9 cellular contexts compared by ENCODE assay signal in genomic region chr1:94240822-94241221, GRCh38. TPM values are rescaled to one million over a fixed set of nuclear protein-coding genes. Genes with fewer than 3 reads are reported as not detected.
DNase-seq lines count a peak whose midpoint lies in the region; ATAC-seq and TF ChIP-seq lines count a peak whose summit lies in the region.
"Had no signal": no experiment of that assay in that cellular context is flagged by ENCODE, and none has a peak within 500 bp of the region (broad histone marks: within the 10 kb centered on the region; RNA-seq: fewer than 3 reads in every experiment).

No MANE protein-coding gene starts in this region.

- H2AFZ ChIP-seq in DND-41 (ENCODE audit: low read depth, low read length) = no peak overlapping the region
- H2AFZ ChIP-seq in Karpas-422 (ENCODE audit: low read length) = no peak overlapping the region

- no peak overlapping the region for H3K4me2 ChIP-seq in DND-41 (ENCODE audit: insufficient read depth, low read length)
- H3K4me2 ChIP-seq in Karpas-422 (ENCODE audit: low read depth, low read length, poor library complexity, severe bottlenecking) = no peak overlapping the region

- H3K9me2 ChIP-seq in Karpas-422 (replicated peaks; ENCODE audit: insufficient read depth, low read length) = no peaks in the 10 kb centered on the region

- peak; percentile 58; the same call in 2 of the 3 replicates for ATAC-seq in DND-41 (ENCODE audit: insufficient read depth, low read depth)
- no peak for ATAC-seq in GM21381 (IDR thresholded peaks at IDR 0.05; ENCODE audit: unreplicated experiment)
- ATAC-seq in GM18498 (IDR thresholded peaks at IDR 0.05; ENCODE audit: unreplicated experiment) = no peak

- peaks cover 39% of the 10 kb centered on the region for H3K27me3 ChIP-seq in DND-41 (ENCODE audit: insufficient read depth, low read length, poor library complexity)
- 0 out of 2 replicates have a peak, but pooled peaks cover 4% of the 10 kb centered on the region for H3K27me3 ChIP-seq in Karpas-422 (ENCODE audit: low read length)

- H3K9ac ChIP-seq in DND-41 (ENCODE audit: low read depth, low read length) (no peak overlapping the region), Karpas-422 (ENCODE audit: low read length) (no peak overlapping the region)

- no peak overlapping the region for H3K27ac ChIP-seq in DND-41 (ENCODE audit: low read length)
- no peak overlapping the region for H3K27ac ChIP-seq in Karpas-422 (ENCODE audit: low read length)

- DNase-seq in DND-41 (peak; percentile 33), Karpas-422 (peak; percentile 41), SK-N-DZ (ENCODE audit: low spot score) (peak; percentile 64), lung microvascular endothelial cell (ENCODE audit: low read depth in 2 of 2) (peak; percentile 50 to 67), foreskin fibroblast (no peak), GM20000 (ENCODE audit: low spot score) (no peak)

- no peak overlapping the region for H3K4me3 ChIP-seq in DND-41 (ENCODE audit: low read depth in 1 of 2, low read length in 2 of 2)
- H3K4me3 ChIP-seq in Karpas-422 (ENCODE audit: low read length) = no peak overlapping the region
- no peak overlapping the region for H3K4me3 ChIP-seq in foreskin fibroblast (ENCODE audit: low read depth in 1 of 2, low read length in 2 of 2)

- H4K20me1 ChIP-seq in DND-41 (ENCODE audit: insufficient read depth, low read length) (no peaks in the 10 kb centered on the region), Karpas-422 (ENCODE audit: insufficient read depth, low read depth, low read length) (no peaks in the 10 kb centered on the region)

- peaks cover 16% of the 10 kb centered on the region; the same call in 1 of the 2 replicates for H3K4me1 ChIP-seq in DND-41 (ENCODE audit: insufficient read depth, low read length)
- H3K4me1 ChIP-seq in Karpas-422 (ENCODE audit: low read length) = no peaks in the 10 kb centered on the region

- H3K36me3 ChIP-seq in DND-41 (ENCODE audit: insufficient read depth, low read length) = no peaks in the 10 kb centered on the region
- H3K36me3 ChIP-seq in Karpas-422 (ENCODE audit: insufficient read depth, low read length) = no peaks in the 10 kb centered on the region

- H3K79me2 ChIP-seq in DND-41 (ENCODE audit: insufficient read depth, low read length) (no peaks in the 10 kb centered on the region), Karpas-422 (ENCODE audit: low read length) (no peaks in the 10 kb centered on the region)

- H3K9me3 ChIP-seq in DND-41 (ENCODE audit: insufficient read depth, low read length, severe bottlenecking) = peaks cover 12% of the 10 kb centered on the region
- no peaks in the 10 kb centered on the region; the same call in 1 of the 2 replicates for H3K9me3 ChIP-seq in Karpas-422 (ENCODE audit: low read length)

- TF ChIP-seq CTCF in DND-41 (IDR thresholded peaks at IDR 0.05; ENCODE audit: borderline replicate concordance, extremely low read depth, low read length, poor library complexity, severe bottlenecking) (peak; percentile 66), foreskin fibroblast (IDR thresholded peaks at IDR 0.05; ENCODE audit: low read depth, low read length) (no peak), GM20000 (IDR thresholded peaks at IDR 0.05; ENCODE audit: extremely low read depth, missing control alignments) (no peak)

RNA-seq across cellular contexts. Expression of gene ARHGAP29, which starts 3.4 kb away (rescaled TPM):
- total RNA-seq in Karpas-422 (2014; rRNA removed; shearing (Covaris generic); ENCODE audit: low replicate concordance) = 0.04 and 0.48 TPM in 2 replicates
- polyA plus RNA-seq in SK-N-DZ (2014; cell fraction: cytosol; rRNA removed) = 13.4 and 13.5 TPM in 2 replicates
- polyA plus RNA-seq in SK-N-DZ (2014; cell fraction: nucleus; rRNA removed) = 15.8 and 22.3 TPM in 2 replicates
- total RNA-seq in lung microvascular endothelial cell = 144 and 201 TPM in 2 replicates
- total RNA-seq: activated T-helper 1 cell treated with anti-CD3 and anti-CD28 coated beads, Interleukin-12 subunit alpha, Interleukin-12 subunit beta, Interleukin-2, Interleukin-4 antibody, amounts not matched to agents 30 ng/mL and 10 ng/mL and 1 ng/mL, durations not matched to agents 14 hours and 24 hours and 36 hours had no signal

Comparison
In these comparisons a context has a peak if more than half of its experiments do, and no peak if none do; other contexts are left out.
1. DNase-seq: peak in DND-41 (single experiment), Karpas-422 (single experiment), SK-N-DZ (single experiment) and lung microvascular endothelial cell (2 of 2); none in foreskin fibroblast (0 of 2) and GM20000 (single experiment).
2. RNA of gene ARHGAP29, which starts 3.4 kb away (total RNA-seq): 144 to 201 TPM in lung microvascular endothelial cell; 0.04 to 0.48 TPM in Karpas-422; every median in the first group is over 10 times any median in the second.